In genomic region chr1:70485624-70486023, GRCh38 we compare ENCODE assay signal across 25 cellular contexts.
"Had no signal": no experiment of that assay in that cellular context is flagged by ENCODE, and none has a peak within 500 bp of the region (broad histone marks: within the 10 kb centered on the region; RNA-seq: fewer than 3 reads in every experiment).

No MANE protein-coding gene starts in this region.

- H3K27ac ChIP-seq: brain microvascular endothelial cell, cardiac muscle cell, Peyer's patch, SJSA1 had no signal

- H3K4me3 Mint-ChIP-seq: activated CD8-positive, alpha-beta T cell treated with anti-CD3 and anti-CD28 coated beads for 36 hours; T-helper 1 cell treated with Interleukin-12 subunit alpha and Interleukin-12 subunit beta and Interleukin-4 antibody, amounts not matched to agents 30 μg/mL and 1 μg/mL, for 36 hours had no signal

- H3K9me3 ChIP-seq: Peyer's patch, SJSA1 had no signal

- H3K4me3 ChIP-seq: cardiac muscle cell, MG63, Peyer's patch, SJSA1 had no signal

- H3K27ac Mint-ChIP-seq: activated CD8-positive, alpha-beta T cell treated with anti-CD3 and anti-CD28 coated beads for 36 hours; T-helper 1 cell treated with Interleukin-12 subunit alpha and Interleukin-12 subunit beta and Interleukin-4 antibody, amounts not matched to agents 30 μg/mL and 1 μg/mL, for 36 hours had no signal

- H3K27me3 ChIP-seq: brain microvascular endothelial cell, cardiac muscle cell, MG63, Peyer's patch, SJSA1 had no signal

- H3K36me3 ChIP-seq: brain microvascular endothelial cell, cardiac muscle cell, MG63, Peyer's patch, SJSA1 had no signal

- ATAC-seq: activated CD4-positive, CD25-positive, alpha-beta regulatory T cell treated with anti-CD3 and anti-CD28 coated beads, Interleukin-2, amount 50 U/mL, for 24 hours; activated CD8-positive, alpha-beta T cell treated with anti-CD3 and anti-CD28 coated beads for 36 hours; SK-N-SH treated with all-trans-retinoic acid at 6 μM for 48 hours had no signal

- H3K9me3 Mint-ChIP-seq: activated CD8-positive, alpha-beta T cell treated with anti-CD3 and anti-CD28 coated beads for 36 hours; T-helper 1 cell treated with Interleukin-12 subunit alpha and Interleukin-12 subunit beta and Interleukin-4 antibody, amounts not matched to agents 30 μg/mL and 1 μg/mL, for 36 hours had no signal

- H3K4me1 ChIP-seq: Peyer's patch, SJSA1 had no signal

- DNase-seq: activated CD4-positive, alpha-beta T cell treated with anti-CD3 and anti-CD28 coated beads for 4 hours; activated CD8-positive, alpha-beta memory T cell treated with anti-CD3 and anti-CD28 coated beads, Interleukin-2, amount 50 U/mL, for 4 hours; activated CD8-positive, alpha-beta T cell treated with anti-CD3 and anti-CD28 coated beads for 36 hours; activated naive CD4-positive, alpha-beta T cell treated with anti-CD3 and anti-CD28 coated beads, Interleukin-2, amount 50 U/mL, for 16 hours; amygdala; brain microvascular endothelial cell; MG63; MV-4-11; NCI-H1105; NCI-H1436; NCI-H1694 treated with DMSO at 0.1 percent for 48 hours; NCI-H2029 treated with DMSO at 0.1 percent for 48 hours; NCI-H345; NCI-H510A; NCI-H526 treated with DMSO at 0.1 percent for 48 hours; NCI-H82; NK-92 treated with Interleukin-12 subunit alpha and Interleukin-12 subunit beta, amount 100 ng/mL, for 24 hours; Peyer's patch; SHP77; T-helper 9 cell had no signal
